Comparison of ENCODE assay signal across 1 cellular context in genomic region chr19:10669246-10669645, GRCh38.
TF ChIP-seq lines count a peak whose summit lies in the region.

No MANE protein-coding gene starts in this region.

TF ChIP-seq in WTC11, 78 proteins besides CTCF, POLR2A, EP300 and RAD21 (continued from another document):
- TF ChIP-seq GTF2I (CRISPR knock-in tag; conservative IDR thresholded peaks at IDR 0.05) (no peak), RELA (CRISPR knock-in tag; IDR thresholded peaks at IDR 0.05; ENCODE audit: borderline replicate concordance) (no peak), AFF4 (CRISPR knock-in tag; IDR thresholded peaks at IDR 0.05; ENCODE audit: borderline replicate concordance) (no peak), KAT7 (CRISPR knock-in tag; IDR thresholded peaks at IDR 0.05; ENCODE audit: borderline replicate concordance) (no peak), ZNF512 (CRISPR knock-in tag; IDR thresholded peaks at IDR 0.05; ENCODE audit: borderline replicate concordance) (no peak), ZNF416 (CRISPR knock-in tag; IDR thresholded peaks at IDR 0.05) (no peak), OVOL2 (CRISPR knock-in tag; IDR thresholded peaks at IDR 0.05; ENCODE audit: borderline replicate concordance) (no peak), ZBTB21 (CRISPR knock-in tag; IDR thresholded peaks at IDR 0.05; ENCODE audit: borderline replicate concordance) (no peak), NFYB (CRISPR knock-in tag; conservative IDR thresholded peaks at IDR 0.05; ENCODE audit: low read depth) (no peak), HMGA2 (CRISPR knock-in tag; IDR thresholded peaks at IDR 0.05) (no peak), SMAD4 (CRISPR knock-in tag; IDR thresholded peaks at IDR 0.05) (no peak)
- TF ChIP-seq, protein P1, sequence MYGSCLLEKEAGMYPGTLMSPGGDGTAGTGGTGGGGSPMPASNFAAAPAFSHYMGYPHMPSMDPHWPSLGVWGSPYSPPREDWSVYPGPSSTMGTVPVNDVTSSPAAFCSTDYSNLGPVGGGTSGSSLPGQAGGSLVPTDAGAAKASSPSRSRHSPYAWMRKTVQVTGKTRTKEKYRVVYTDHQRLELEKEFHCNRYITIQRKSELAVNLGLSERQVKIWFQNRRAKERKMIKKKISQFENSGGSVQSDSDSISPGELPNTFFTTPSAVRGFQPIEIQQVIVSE (CRISPR knock-in tag; IDR thresholded peaks at IDR 0.05; ENCODE audit: borderline replicate concordance), result no peak
- TF ChIP-seq, protein P2, sequence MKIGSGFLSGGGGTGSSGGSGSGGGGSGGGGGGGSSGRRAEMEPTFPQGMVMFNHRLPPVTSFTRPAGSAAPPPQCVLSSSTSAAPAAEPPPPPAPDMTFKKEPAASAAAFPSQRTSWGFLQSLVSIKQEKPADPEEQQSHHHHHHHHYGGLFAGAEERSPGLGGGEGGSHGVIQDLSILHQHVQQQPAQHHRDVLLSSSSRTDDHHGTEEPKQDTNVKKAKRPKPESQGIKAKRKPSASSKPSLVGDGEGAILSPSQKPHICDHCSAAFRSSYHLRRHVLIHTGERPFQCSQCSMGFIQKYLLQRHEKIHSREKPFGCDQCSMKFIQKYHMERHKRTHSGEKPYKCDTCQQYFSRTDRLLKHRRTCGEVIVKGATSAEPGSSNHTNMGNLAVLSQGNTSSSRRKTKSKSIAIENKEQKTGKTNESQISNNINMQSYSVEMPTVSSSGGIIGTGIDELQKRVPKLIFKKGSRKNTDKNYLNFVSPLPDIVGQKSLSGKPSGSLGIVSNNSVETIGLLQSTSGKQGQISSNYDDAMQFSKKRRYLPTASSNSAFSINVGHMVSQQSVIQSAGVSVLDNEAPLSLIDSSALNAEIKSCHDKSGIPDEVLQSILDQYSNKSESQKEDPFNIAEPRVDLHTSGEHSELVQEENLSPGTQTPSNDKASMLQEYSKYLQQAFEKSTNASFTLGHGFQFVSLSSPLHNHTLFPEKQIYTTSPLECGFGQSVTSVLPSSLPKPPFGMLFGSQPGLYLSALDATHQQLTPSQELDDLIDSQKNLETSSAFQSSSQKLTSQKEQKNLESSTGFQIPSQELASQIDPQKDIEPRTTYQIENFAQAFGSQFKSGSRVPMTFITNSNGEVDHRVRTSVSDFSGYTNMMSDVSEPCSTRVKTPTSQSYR (CRISPR knock-in tag; IDR thresholded peaks at IDR 0.05), result no peak
- TF ChIP-seq, protein P3, sequence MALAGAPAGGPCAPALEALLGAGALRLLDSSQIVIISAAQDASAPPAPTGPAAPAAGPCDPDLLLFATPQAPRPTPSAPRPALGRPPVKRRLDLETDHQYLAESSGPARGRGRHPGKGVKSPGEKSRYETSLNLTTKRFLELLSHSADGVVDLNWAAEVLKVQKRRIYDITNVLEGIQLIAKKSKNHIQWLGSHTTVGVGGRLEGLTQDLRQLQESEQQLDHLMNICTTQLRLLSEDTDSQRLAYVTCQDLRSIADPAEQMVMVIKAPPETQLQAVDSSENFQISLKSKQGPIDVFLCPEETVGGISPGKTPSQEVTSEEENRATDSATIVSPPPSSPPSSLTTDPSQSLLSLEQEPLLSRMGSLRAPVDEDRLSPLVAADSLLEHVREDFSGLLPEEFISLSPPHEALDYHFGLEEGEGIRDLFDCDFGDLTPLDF (CRISPR knock-in tag; IDR thresholded peaks at IDR 0.05), result no peak
- TF ChIP-seq, protein P4, sequence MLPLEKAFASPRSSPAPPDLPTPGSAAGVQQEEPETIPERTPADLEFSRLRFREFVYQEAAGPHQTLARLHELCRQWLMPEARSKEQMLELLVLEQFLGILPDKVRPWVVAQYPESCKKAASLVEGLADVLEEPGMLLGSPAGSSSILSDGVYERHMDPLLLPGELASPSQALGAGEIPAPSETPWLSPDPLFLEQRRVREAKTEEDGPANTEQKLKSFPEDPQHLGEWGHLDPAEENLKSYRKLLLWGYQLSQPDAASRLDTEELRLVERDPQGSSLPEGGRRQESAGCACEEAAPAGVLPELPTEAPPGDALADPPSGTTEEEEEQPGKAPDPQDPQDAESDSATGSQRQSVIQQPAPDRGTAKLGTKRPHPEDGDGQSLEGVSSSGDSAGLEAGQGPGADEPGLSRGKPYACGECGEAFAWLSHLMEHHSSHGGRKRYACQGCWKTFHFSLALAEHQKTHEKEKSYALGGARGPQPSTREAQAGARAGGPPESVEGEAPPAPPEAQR (CRISPR knock-in tag; IDR thresholded peaks at IDR 0.05), result no peak
